28 cellular contexts compared by ENCODE assay signal in genomic region chr9:132754236-132754635, GRCh38.
"Had no signal": no experiment of that assay in that cellular context is flagged by ENCODE, and none has a peak within 500 bp of the region (broad histone marks: within the 10 kb centered on the region; RNA-seq: fewer than 3 reads in every experiment).

No MANE protein-coding gene starts in this region.

- H3K27ac Mint-ChIP-seq: activated CD4-positive, alpha-beta memory T cell treated with anti-CD3 and anti-CD28 coated beads, Interleukin-2, amount 10 ng/mL, durations not matched to agents 7 days and 5 days; activated CD4-positive, alpha-beta T cell treated with anti-CD3 and anti-CD28 coated beads for 36 hours; activated naive CD4-positive, alpha-beta T cell treated with anti-CD3 and anti-CD28 coated beads, Interleukin-2, amount 50 U/mL, for 72 hours; activated naive CD8-positive, alpha-beta T cell treated with anti-CD3 and anti-CD28 coated beads, Interleukin-2, amount 50 U/mL, for 24 hours; brain had no signal

- FAIRE-seq: astrocyte had no signal

- H3K9ac ChIP-seq: SK-N-SH had no signal

- DNase-seq: activated CD4-positive, alpha-beta memory T cell treated with anti-CD3 and anti-CD28 coated beads, Interleukin-2, amount 10 ng/mL, durations not matched to agents 7 days and 5 days; activated CD4-positive, alpha-beta T cell treated with anti-CD3 and anti-CD28 coated beads for 36 hours; activated CD4-positive, alpha-beta T cell treated with anti-CD3 and anti-CD28 coated beads, Interleukin-2, amount 50 U/mL, for 1 hour; activated CD8-positive, alpha-beta memory T cell treated with anti-CD3 and anti-CD28 coated beads, Interleukin-2, amount 50 U/mL, for 4 hours; activated naive CD4-positive, alpha-beta T cell treated with Interleukin-2 at 50 U/mL for 16 hours; activated naive CD8-positive, alpha-beta T cell treated with anti-CD3 and anti-CD28 coated beads, Interleukin-2, amount 50 U/mL, for 24 hours; activated T-cell treated with anti-CD3 and anti-CD28 coated beads, Interleukin-2, amount 50 U/mL, for 1 hour; amniotic stem cell; cerebellar nuclear complex; MG63; MV-4-11; NCI-H1105; NCI-H1436; NCI-H187; NCI-H2081 treated with DMSO at 0.1 percent for 48 hours; NCI-H446; NCI-H524; Right ventricle myocardium superior; SJCRH30; SK-N-SH; T-helper 1 cell; WERI-Rb-1 had no signal

- H3K4me3 Mint-ChIP-seq: activated CD4-positive, alpha-beta memory T cell treated with anti-CD3 and anti-CD28 coated beads, Interleukin-2, amount 10 ng/mL, durations not matched to agents 7 days and 5 days; activated CD4-positive, alpha-beta T cell treated with anti-CD3 and anti-CD28 coated beads for 36 hours; activated naive CD8-positive, alpha-beta T cell treated with anti-CD3 and anti-CD28 coated beads, Interleukin-2, amount 50 U/mL, for 24 hours; brain had no signal

- H3K36me3 Mint-ChIP-seq: activated naive CD4-positive, alpha-beta T cell treated with anti-CD3 and anti-CD28 coated beads, Interleukin-2, amount 50 U/mL, for 72 hours; brain had no signal

- H3K4me1 ChIP-seq: Peyer's patch had no signal

- H3K27me3 Mint-ChIP-seq: activated CD4-positive, alpha-beta T cell treated with anti-CD3 and anti-CD28 coated beads for 36 hours; activated naive CD8-positive, alpha-beta T cell treated with anti-CD3 and anti-CD28 coated beads, Interleukin-2, amount 50 U/mL, for 24 hours had no signal

- H3K4me3 ChIP-seq: cardiac muscle cell, MG63, Peyer's patch, SJCRH30 had no signal

- H3K27ac ChIP-seq: cardiac muscle cell, Peyer's patch, RWPE1, SJCRH30, WERI-Rb-1 had no signal

- H3K4me2 ChIP-seq: SK-N-SH had no signal

- H3K36me3 ChIP-seq: cardiac muscle cell, MG63, Peyer's patch, SJCRH30, WERI-Rb-1 had no signal

- H3K4me1 Mint-ChIP-seq: activated CD4-positive, alpha-beta memory T cell treated with anti-CD3 and anti-CD28 coated beads, Interleukin-2, amount 10 ng/mL, durations not matched to agents 7 days and 5 days; activated CD4-positive, alpha-beta T cell treated with anti-CD3 and anti-CD28 coated beads for 36 hours; activated naive CD8-positive, alpha-beta T cell treated with anti-CD3 and anti-CD28 coated beads, Interleukin-2, amount 50 U/mL, for 24 hours had no signal

- H3K9me3 ChIP-seq: MG63, Peyer's patch, SJCRH30, SK-N-SH had no signal

- ATAC-seq: activated CD4-positive, alpha-beta T cell treated with anti-CD3 and anti-CD28 coated beads for 36 hours; activated naive CD4-positive, alpha-beta T cell treated with anti-CD3 and anti-CD28 coated beads, Interleukin-2, amount 50 U/mL, for 72 hours; activated naive CD8-positive, alpha-beta T cell treated with anti-CD3 and anti-CD28 coated beads, Interleukin-2, amount 50 U/mL, for 24 hours had no signal

- H3K27me3 ChIP-seq: MG63, Peyer's patch had no signal

- H3K9me3 Mint-ChIP-seq: activated CD4-positive, alpha-beta memory T cell treated with anti-CD3 and anti-CD28 coated beads, Interleukin-2, amount 10 ng/mL, durations not matched to agents 7 days and 5 days; activated naive CD4-positive, alpha-beta T cell treated with anti-CD3 and anti-CD28 coated beads, Interleukin-2, amount 50 U/mL, for 72 hours; activated naive CD8-positive, alpha-beta T cell treated with anti-CD3 and anti-CD28 coated beads, Interleukin-2, amount 50 U/mL, for 24 hours; brain had no signal
